In genomic region chr15:48631191-48631770, GRCh38 we compare ENCODE assay signal across 13 cellular contexts. TPM values are rescaled to one million over a fixed set of nuclear protein-coding genes. Genes with fewer than 3 reads are reported as not detected.
DNase-seq lines count a peak whose midpoint lies in the region; ATAC-seq, FAIRE-seq and TF ChIP-seq lines count a peak whose summit lies in the region.
"Had no signal": no experiment of that assay in that cellular context is flagged by ENCODE, and none has a peak within 500 bp of the region (broad histone marks: within the 10 kb centered on the region; RNA-seq: fewer than 3 reads in every experiment).

No MANE protein-coding gene starts in this region.

- H3K36me3 Mint-ChIP-seq in activated naive CD8-positive, alpha-beta T cell treated with anti-CD3 and anti-CD28 coated beads, Interleukin-2, amount 50 U/mL, for 24 hours (ENCODE audit: low read depth) = no peaks in the 10 kb centered on the region
- no peaks in the 10 kb centered on the region for H3K36me3 Mint-ChIP-seq in activated naive CD8-positive, alpha-beta T cell treated with anti-CD3 and anti-CD28 coated beads for 36 hours

- no peaks in the 10 kb centered on the region for H3K9me3 ChIP-seq in upper lobe of left lung

- peak; percentile 77 for ATAC-seq in activated naive CD8-positive, alpha-beta T cell treated with anti-CD3 and anti-CD28 coated beads, Interleukin-2, amount 50 U/mL, for 24 hours
- peak; percentile 40 to 47 for ATAC-seq in upper lobe of left lung (ENCODE audit: low FRiP score in 2 of 2)
- ATAC-seq in GM21528 (IDR thresholded peaks at IDR 0.05; ENCODE audit: low FRiP score, unreplicated experiment) = no peak
- ATAC-seq: PC-3 had no signal

- H3K4me3 ChIP-seq in upper lobe of left lung = no peak overlapping the region

- peaks cover 6% of the 10 kb centered on the region for H3K4me1 Mint-ChIP-seq in activated naive CD8-positive, alpha-beta T cell treated with anti-CD3 and anti-CD28 coated beads, Interleukin-2, amount 50 U/mL, for 24 hours
- no peaks in the 10 kb centered on the region for H3K4me1 Mint-ChIP-seq in activated naive CD8-positive, alpha-beta T cell treated with anti-CD3 and anti-CD28 coated beads for 36 hours

- no peak overlapping the region for H3K4me3 Mint-ChIP-seq in activated naive CD8-positive, alpha-beta T cell treated with anti-CD3 and anti-CD28 coated beads, Interleukin-2, amount 50 U/mL, for 24 hours
- H3K4me3 Mint-ChIP-seq in activated naive CD8-positive, alpha-beta T cell treated with anti-CD3 and anti-CD28 coated beads for 36 hours = no peak overlapping the region

- H3K36me3 ChIP-seq in upper lobe of left lung = no peaks in the 10 kb centered on the region

- TF ChIP-seq CTCF in upper lobe of left lung (IDR thresholded peaks at IDR 0.05) (no peak), GM10266 (IDR thresholded peaks at IDR 0.05; ENCODE audit: control insufficient read depth, insufficient read depth, low read depth, missing control alignments) (no peak)

- no peak for TF ChIP-seq EP300 in upper lobe of left lung (IDR thresholded peaks at IDR 0.05)

- H3K27ac ChIP-seq in upper lobe of left lung = no peak overlapping the region
- H3K27ac ChIP-seq: KMS-11 had no signal

- FAIRE-seq in GM19239 (lab: Jason Lieb, UNC) = no peak
- FAIRE-seq: endothelial cell of umbilical vein had no signal

- 66 to 77% methylated on average over 8 of the region's 8 CpGs for WGBS in upper lobe of left lung, 2 donors

- H3K27ac Mint-ChIP-seq in activated naive CD8-positive, alpha-beta T cell treated with anti-CD3 and anti-CD28 coated beads, Interleukin-2, amount 50 U/mL, for 24 hours = no peak overlapping the region
- H3K27ac Mint-ChIP-seq in activated naive CD8-positive, alpha-beta T cell treated with anti-CD3 and anti-CD28 coated beads for 36 hours = no peak overlapping the region

- no peaks in the 10 kb centered on the region for H3K27me3 ChIP-seq in upper lobe of left lung

- no peak for TF ChIP-seq POLR2A in upper lobe of left lung (IDR thresholded peaks at IDR 0.05)

- peak; percentile 6 for DNase-seq in activated naive CD8-positive, alpha-beta T cell treated with anti-CD3 and anti-CD28 coated beads, Interleukin-2, amount 50 U/mL, for 24 hours
- DNase-seq in activated naive CD8-positive, alpha-beta T cell treated with anti-CD3 and anti-CD28 coated beads for 36 hours = no peak
- peak; percentile 86 for DNase-seq in RPMI7951 (ENCODE audit: low read depth)
- peak; percentile 48 for DNase-seq in globus pallidus (ENCODE audit: low spot score)
- no peak for DNase-seq in upper lobe of left lung
- DNase-seq in GM19239 (ENCODE audit: insufficient read length, low spot score) = no peak
- DNase-seq in GM10266 (ENCODE audit: extremely low spot score) = no peak
- DNase-seq: activated CD8-positive, alpha-beta memory T cell treated with anti-CD3 and anti-CD28 coated beads, Interleukin-2, amount 50 U/mL, for 4 hours; NCI-H2107; PC-3 had no signal

- peaks cover 0 to 7% (median 0%) of the 10 kb centered on the region in 4 donors for H3K4me1 ChIP-seq in upper lobe of left lung

- no peaks in the 10 kb centered on the region for H3K27me3 Mint-ChIP-seq in activated naive CD8-positive, alpha-beta T cell treated with anti-CD3 and anti-CD28 coated beads, Interleukin-2, amount 50 U/mL, for 24 hours
- H3K27me3 Mint-ChIP-seq in activated naive CD8-positive, alpha-beta T cell treated with anti-CD3 and anti-CD28 coated beads for 36 hours = no peaks in the 10 kb centered on the region

- no peaks in the 10 kb centered on the region for H3K9me3 Mint-ChIP-seq in activated naive CD8-positive, alpha-beta T cell treated with anti-CD3 and anti-CD28 coated beads, Interleukin-2, amount 50 U/mL, for 24 hours
- no peaks in the 10 kb centered on the region for H3K9me3 Mint-ChIP-seq in activated naive CD8-positive, alpha-beta T cell treated with anti-CD3 and anti-CD28 coated beads for 36 hours

RNA-seq across cellular contexts. Expression of gene FBN1, which starts 14.2 kb away (rescaled TPM):
- under 1 TPM; 0.22 to 0.29 TPM for total RNA-seq in activated naive CD8-positive, alpha-beta T cell treated with anti-CD3 and anti-CD28 coated beads for 36 hours
- total RNA-seq in RPMI7951 (2014; rRNA removed; shearing (Covaris generic)) = 194 and 208 TPM in 2 replicates
- 100 to 1,000 TPM in 1 of 6 donors, 10 to 100 TPM in 5; 20.3 to 159 (median 44.3) TPM for total RNA-seq in upper lobe of left lung

Comparison
In these comparisons a context has a peak if more than half of its experiments do, and no peak if none do; other contexts are left out.
1. DNase-seq: peak in activated naive CD8-positive, alpha-beta T cell treated with anti-CD3 and anti-CD28 coated beads, Interleukin-2, amount 50 U/mL, for 24 hours (single experiment), RPMI7951 (single experiment) and globus pallidus (single experiment); none in activated naive CD8-positive, alpha-beta T cell treated with anti-CD3 and anti-CD28 coated beads for 36 hours (single experiment), upper lobe of left lung (0 of 2), GM19239 (single experiment) and GM10266 (single experiment).
2. RNA of gene FBN1, which starts 14.2 kb away (total RNA-seq): 194 to 208 TPM in RPMI7951 and 20.3 to 159 TPM in upper lobe of left lung; 0.22 to 0.29 TPM in activated naive CD8-positive, alpha-beta T cell treated with anti-CD3 and anti-CD28 coated beads for 36 hours; every median in the first group is over 10 times any median in the second.